1 cellular context compared by ENCODE assay signal in genomic region chr17:38590988-38591758, GRCh38.
TF ChIP-seq lines count a peak whose summit lies in the region.

No MANE protein-coding gene starts in this region.

TF ChIP-seq in H1, 55 proteins besides CTCF, POLR2A, EP300 and RAD21 (continued from another document):
- no peak for TF ChIP-seq ATF2 (IDR thresholded peaks at IDR 0.05; ENCODE audit: low read length)
- no peak for TF ChIP-seq PHF8 (conservative IDR thresholded peaks at IDR 0.05; ENCODE audit: low read depth, low read length)
- TF ChIP-seq CBX8 (IDR thresholded peaks at IDR 0.05; ENCODE audit: borderline replicate concordance, low read depth, low read length), result no peak
- TF ChIP-seq POLR2AphosphoS5 (IDR thresholded peaks at IDR 0.05; ENCODE audit: low read depth, low read length), result no peak
